ENCODE assay signal across 8 cellular contexts in genomic region chr11:27506200-27507182, GRCh38. TPM values are rescaled to one million over a fixed set of nuclear protein-coding genes. Genes with fewer than 3 reads are reported as not detected.
DNase-seq lines count a peak whose midpoint lies in the region; ATAC-seq and TF ChIP-seq lines count a peak whose summit lies in the region.

Gene LIN7C, minus strand, starts transcription at chr11:27506769. Its CDS starts 17 bp downstream, at chr11:27506752.

- H3K4me3 ChIP-seq in OCI-LY7 (ENCODE audit: low read depth, low read length, poor library complexity, severe bottlenecking): peak within 1 kb of the TSS; percentile 97
- H3K4me3 ChIP-seq in mucosa of stomach (ENCODE audit: low read length): peak within 1 kb of the TSS; percentile 99

- H3K36me3 ChIP-seq in OCI-LY7 (ENCODE audit: insufficient read depth, low read length): peaks cover 25% of the 10 kb centered on the region
- H3K36me3 ChIP-seq in mucosa of stomach (ENCODE audit: control insufficient read depth, insufficient read depth, low read length): no peaks in the 10 kb centered on the region

- H3K9me3 ChIP-seq in OCI-LY7 (ENCODE audit: low read length): no peaks in the 10 kb centered on the region
- no peaks in the 10 kb centered on the region for H3K9me3 ChIP-seq in mucosa of stomach (ENCODE audit: control insufficient read depth, low read length)

- peak; percentile 39 for TF ChIP-seq CTCF in OCI-LY7 (conservative IDR thresholded peaks at IDR 0.05; ENCODE audit: low read length)

- H2AFZ ChIP-seq in OCI-LY7 (ENCODE audit: low read length): peak within 1 kb of the TSS; percentile 95

- TF ChIP-seq POLR2A in erythroblast (IDR thresholded peaks at IDR 0.05; ENCODE audit: low read length): peak; percentile 95

- TSS peak; percentile 80 for BruUV-seq in OCI-LY7 (replicated peaks; lab: Mats Ljungman, UMichigan)

- peak within 1 kb of the TSS; percentile 78 for H3K27ac ChIP-seq in OCI-LY7 (ENCODE audit: low read depth, low read length, poor library complexity, severe bottlenecking)

- CTCF ChIA-PET in OCI-LY7 (lab: Charles Lee; ENCODE audit: unreplicated experiment): no interaction called here

- H3K4me2 ChIP-seq in OCI-LY7 (ENCODE audit: low read length): peak within 1 kb of the TSS; percentile 92

- DNase-seq in DMS114 treated with DMSO at 0.1 percent for 48 hours (lab: John Stamatoyannopoulos, UW; ENCODE audit: unreplicated experiment) (peak; percentile 77), HuH-7.5 (ENCODE audit: low spot score) (peak; percentile 80), OCI-LY7 (ENCODE audit: low spot score) (peak; percentile 97), activated T-cell treated with anti-CD3 and anti-CD28 coated beads for 4 hours (peak; percentile 96), erythroblast (lab: John Stamatoyannopoulos, UW) (peak; percentile 97 to 98)
- DNase-seq in stimulated activated CD8-positive, alpha-beta memory T cell treated with anti-CD3 and anti-CD28 coated beads, Interleukin-7, amount 100 ng/mL, for 1 hour (ENCODE audit: low read depth in 2 of 2): peak; percentile 87 to 88

- no peaks in the 10 kb centered on the region for H3K9me2 ChIP-seq in OCI-LY7 (ENCODE audit: insufficient read depth, low read length)

- H3K79me2 ChIP-seq in OCI-LY7 (ENCODE audit: insufficient read depth, low read depth, low read length): peaks cover 58% of the 10 kb centered on the region

- ATAC-seq in GM21526 (IDR thresholded peaks at IDR 0.05; ENCODE audit: low FRiP score, unreplicated experiment): peak; percentile 95

- H3K27me3 ChIP-seq in mucosa of stomach (ENCODE audit: control insufficient read depth, insufficient read depth, low read length): no peaks in the 10 kb centered on the region

- POLR2A ChIA-PET in OCI-LY7 (lab: Charles Lee): interaction anchor here (0.5 to 1.0 kb wide), 3 partner anchors 10 to 648 kb away, joined by 3 to 4 read pairs (median 3); no protein-coding TSS in a partner anchor

- 0 out of 2 replicates have a peak, but pooled peaks cover 9% of the 10 kb centered on the region for H4K20me1 ChIP-seq in OCI-LY7 (ENCODE audit: insufficient read depth, low read length)

- peak within 1 kb of the TSS; percentile 100 for H3K9ac ChIP-seq in mucosa of stomach (ENCODE audit: low read length)

- intact Hi-C loops in OCI-LY7 (cut with micrococcal nuclease; ENCODE audit: unreplicated experiment): loop anchor here (1.0 to 10.0 kb wide), 5 partner anchors 94 to 1372 kb away; partner anchors contain the start of genes CCDC34, KIF18A and METTL15

- peaks cover 21% of the 10 kb centered on the region for H3K4me1 ChIP-seq in OCI-LY7 (ENCODE audit: insufficient read depth, low read length, poor library complexity, severe bottlenecking)
- peaks cover 16% of the 10 kb centered on the region for H3K4me1 ChIP-seq in mucosa of stomach (ENCODE audit: control insufficient read depth, insufficient read depth, low read length)

RNA-seq across cellular contexts. Expression of gene LIN7C, which starts in this region (rescaled TPM):
- 19.7 and 22.7 TPM in 2 replicates for total RNA-seq in OCI-LY7 (2014; rRNA removed; shearing (Covaris generic))
- total RNA-seq in OCI-LY7 (2022): 31.6 and 34.6 TPM in 2 replicates

Comparison
In these comparisons a context has a peak if more than half of its experiments do, and no peak if none do; other contexts are left out.
1. Peak in every context shown above with its lines: DNase-seq, ATAC-seq, H3K4me3 ChIP-seq and H3K27ac ChIP-seq.